ENCODE assay signal across 8 cellular contexts in the genomic region with DNA sequence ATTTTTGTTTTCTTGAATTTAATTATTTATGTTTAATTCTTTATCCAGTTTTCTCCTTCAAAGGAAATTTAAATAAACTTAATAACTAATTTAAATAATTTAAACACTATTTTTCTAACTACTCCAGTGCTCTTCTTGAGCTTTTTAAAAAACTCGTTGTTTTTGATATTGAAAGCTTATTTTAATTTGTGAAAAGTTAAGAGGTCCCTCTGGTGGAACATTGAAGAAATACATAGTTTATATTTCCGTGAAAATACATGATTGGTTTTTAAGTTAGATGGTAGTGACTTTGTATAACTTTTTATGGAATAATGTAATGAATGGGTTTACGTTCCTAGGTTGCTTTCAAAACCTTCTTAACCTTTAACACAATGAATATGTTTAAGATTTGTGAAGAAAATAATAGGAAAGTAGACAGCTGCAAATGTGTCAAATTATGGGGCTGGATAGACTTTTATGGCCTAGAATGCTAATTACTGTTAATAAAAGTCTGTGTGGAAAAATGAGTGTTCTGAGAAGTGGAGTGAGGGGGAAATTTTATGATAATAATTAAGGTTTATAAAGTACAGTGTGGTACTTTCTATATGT. TPM values are rescaled to one million over a fixed set of nuclear protein-coding genes. Genes with fewer than 3 reads are reported as not detected.
DNase-seq lines count a peak whose midpoint lies in the region; ATAC-seq and TF ChIP-seq lines count a peak whose summit lies in the region.

No MANE protein-coding gene starts in this region.

- H3K9me3 ChIP-seq in Caco-2, result no peaks in the 10 kb centered on the region; the same call in 1 of the 2 replicates
- peaks cover 14% of the 10 kb centered on the region for H3K9me3 ChIP-seq in lower lobe of right lung
- peaks cover 5% of the 10 kb centered on the region for H3K9me3 ChIP-seq in MG63

- no peak for ATAC-seq in lower lobe of right lung

- no peak overlapping the region for H3K27ac Mint-ChIP-seq in Caco-2 (ENCODE audit: unreplicated experiment)

- no peak overlapping the region for H3K27ac ChIP-seq in lower lobe of right lung

- no peaks in the 10 kb centered on the region for H3K4me1 Mint-ChIP-seq in Caco-2 (ENCODE audit: low read depth, unreplicated experiment)

- no peaks in the 10 kb centered on the region for H3K36me3 ChIP-seq in Caco-2 (ENCODE audit: control insufficient read depth, insufficient read depth, low read length)
- peaks cover 8% of the 10 kb centered on the region for H3K36me3 ChIP-seq in lower lobe of right lung
- no peaks in the 10 kb centered on the region; the same call in 1 of the 2 replicates for H3K36me3 ChIP-seq in MG63

- no peak for DNase-seq in Caco-2
- peak; percentile 49 for DNase-seq in HT-29 (ENCODE audit: low spot score)
- peak; percentile 28 for DNase-seq in amniotic epithelial cell (ENCODE audit: low read depth)
- no peak for DNase-seq in lower lobe of right lung
- no peak for DNase-seq in MG63
- no peak for DNase-seq in COR-L47 (lab: John Stamatoyannopoulos, UW)
- DNase-seq in NCI-H2029 treated with DMSO at 0.1 percent for 48 hours (lab: John Stamatoyannopoulos, UW), result no peak
- no peak for DNase-seq in effector CD4-positive, alpha-beta T cell

- intact Hi-C loops in Caco-2 (cut with micrococcal nuclease; ENCODE audit: unreplicated experiment) (loop anchor here (1.0 to 2.0 kb wide), 2 partner anchors 63 to 342 kb away; a partner anchor contains a TSS), lower lobe of right lung (cut with DNase I) (no loop called here)

- TF ChIP-seq CTCF in Caco-2 (IDR thresholded peaks at IDR 0.05; ENCODE audit: insufficient read depth in 1 of 2, low read depth in 1 of 2, low read length in 1 of 2, severe bottlenecking in 1 of 2, unreplicated experiment in 1 of 2) (peak; percentile 17 to 22), lower lobe of right lung (IDR thresholded peaks at IDR 0.05) (peak; percentile 48)

- H3K4me3 Mint-ChIP-seq in Caco-2 (ENCODE audit: unreplicated experiment), result no peak overlapping the region

- H3K27me3 Mint-ChIP-seq in Caco-2 (ENCODE audit: insufficient read depth, unreplicated experiment), result no peaks in the 10 kb centered on the region

- no peaks in the 10 kb centered on the region for H3K4me1 ChIP-seq in Caco-2
- H3K4me1 ChIP-seq in lower lobe of right lung, result no peaks in the 10 kb centered on the region

- H3K36me3 Mint-ChIP-seq in Caco-2 (ENCODE audit: insufficient read depth, unreplicated experiment), result peaks cover 16% of the 10 kb centered on the region

- BruUV-seq in Caco-2 (replicated peaks; lab: Mats Ljungman, UMichigan), result no TSS peak

- CTCF ChIA-PET in Caco-2 (lab: Charles Lee), result interaction anchor here (0.6 to 1.8 kb wide), 4 partner anchors 63 to 437 kb away, joined by 3 to 18 read pairs (median 6); a partner anchor contains a TSS

- POLR2A ChIA-PET in Caco-2 (lab: Charles Lee), result interaction anchor here (1.0 kb wide), 1 partner anchor 63 kb away, joined by 8 read pairs; a partner anchor contains a TSS

- H3K9me3 Mint-ChIP-seq in Caco-2 (ENCODE audit: unreplicated experiment), result no peaks in the 10 kb centered on the region

- H3K4me3 ChIP-seq in Caco-2 (ENCODE audit: low read depth, low read length) (no peak overlapping the region), lower lobe of right lung (no peak overlapping the region), MG63 (no peak overlapping the region)

- H3K27me3 ChIP-seq in Caco-2 (replicated peaks; ENCODE audit: control insufficient read depth, insufficient read depth, low read length) (no peaks in the 10 kb centered on the region), lower lobe of right lung (ENCODE audit: low read depth) (no peaks in the 10 kb centered on the region), MG63 (no peaks in the 10 kb centered on the region)

RNA-seq across cellular contexts. Expression of a gene that starts 45.9 kb away (rescaled TPM):
- total RNA-seq in Caco-2 (2022) (7.4 and 7.7 TPM in 2 replicates), lower lobe of right lung (47.3 TPM)
- total RNA-seq in HT-29 (2014; rRNA removed; shearing (Covaris generic)), result 0.05 TPM in 1 of 2 replicates, not detected in the other
- 40.6 and 43.5 TPM in 2 replicates for total RNA-seq in MG63 (2014; rRNA removed; shearing (Covaris generic); ENCODE audit: low replicate concordance)

Comparison
In these comparisons a context has a peak if more than half of its experiments do, and no peak if none do; other contexts are left out.
1. DNase-seq: peak in HT-29 (single experiment) and amniotic epithelial cell (single experiment); none in Caco-2 (0 of 2), lower lobe of right lung (single experiment), MG63 (single experiment), COR-L47 (single experiment), NCI-H2029 treated with DMSO at 0.1 percent for 48 hours (single experiment) and effector CD4-positive, alpha-beta T cell (single experiment).